Comparison of ENCODE assay signal across 8 cellular contexts in the genomic region with DNA sequence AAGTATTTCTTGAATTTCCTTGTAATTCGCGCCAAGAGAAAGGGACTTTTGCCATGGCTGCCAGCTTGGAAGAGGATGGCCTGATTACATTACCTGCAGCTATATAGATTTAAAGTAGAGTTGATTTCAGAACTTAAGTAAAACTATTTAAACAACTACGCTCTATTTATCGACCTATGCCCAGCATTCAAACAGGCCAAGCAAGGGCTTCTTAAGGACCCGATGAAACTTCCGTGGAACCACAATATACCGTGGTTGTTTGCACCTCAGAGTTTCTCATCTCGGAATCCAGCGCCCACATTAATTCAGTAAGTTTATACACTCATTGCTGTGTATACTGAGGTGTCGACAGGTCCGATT. TPM values are rescaled to one million over a fixed set of nuclear protein-coding genes. Genes with fewer than 3 reads are reported as not detected.
A peak's percentile ranks its signal among the peaks of the same experiment; 100 is the strongest.
DNase-seq lines count a peak whose midpoint lies in the region; ATAC-seq and TF ChIP-seq lines count a peak whose summit lies in the region.

No MANE protein-coding gene starts in this region.

- intact Hi-C loops in activated B cell treated with CpG ODN at 0.5 μM for 24 hours (cut with micrococcal nuclease) = no loop called here

- H3K27ac ChIP-seq in gastroesophageal sphincter = peak overlapping the region; percentile 57 to 90 (median 84)

- no peak for TF ChIP-seq POLR2A in gastroesophageal sphincter (IDR thresholded peaks at IDR 0.05)

- no peak overlapping the region for H3K27ac Mint-ChIP-seq in activated B cell treated with CpG ODN at 0.5 μM for 24 hours

- peak; percentile 20 for DNase-seq in H7
- no peak for DNase-seq in activated B cell treated with CpG ODN at 0.5 μM for 24 hours
- no peak for DNase-seq in skeletal muscle cell (ENCODE audit: low read depth)
- no peak for DNase-seq in NCI-H82 (lab: John Stamatoyannopoulos, UW)
- DNase-seq in anterior cingulate cortex (lab: John Stamatoyannopoulos, UW) = no peak
- DNase-seq in activated CD4-positive, alpha-beta T cell treated with anti-CD3 and anti-CD28 coated beads, Interleukin-2, amount 50 U/mL, for 1 hour = no peak

- H3K27me3 ChIP-seq in H7 (ENCODE audit: control insufficient read depth, insufficient read depth, low read length) = peaks cover 11% of the 10 kb centered on the region
- H3K27me3 ChIP-seq in gastroesophageal sphincter = no peaks in the 10 kb centered on the region

- peak overlapping the region; percentile 68 for H3K4me3 ChIP-seq in H7 (ENCODE audit: insufficient read depth, low read depth, low read length)
- H3K4me3 ChIP-seq in gastroesophageal sphincter = peak overlapping the region; percentile 90 to 92
- peak overlapping the region; percentile 73 for H3K4me3 ChIP-seq in skeletal muscle cell (ENCODE audit: low read depth, low read length)

- H3K36me3 Mint-ChIP-seq in activated B cell treated with CpG ODN at 0.5 μM for 24 hours (ENCODE audit: low read depth) = no peaks in the 10 kb centered on the region

- POLR2A ChIA-PET in activated B cell treated with CpG ODN at 0.5 μM for 24 hours (lab: Charles Lee) = no interaction called here

- no peak for TF ChIP-seq CTCF in activated B cell treated with CpG ODN at 0.5 μM for 24 hours (IDR thresholded peaks at IDR 0.05)
- no peak for TF ChIP-seq CTCF in gastroesophageal sphincter (IDR thresholded peaks at IDR 0.05)

- no peaks in the 10 kb centered on the region for H3K9me3 ChIP-seq in gastroesophageal sphincter

- H3K9me3 Mint-ChIP-seq in activated B cell treated with CpG ODN at 0.5 μM for 24 hours = no peaks in the 10 kb centered on the region

- peaks cover 0 to 22% (median 0%) of the 10 kb centered on the region in 3 donors for H3K4me1 ChIP-seq in gastroesophageal sphincter

- H3K4me3 Mint-ChIP-seq in activated B cell treated with CpG ODN at 0.5 μM for 24 hours = peak overlapping the region; percentile 61

- CTCF ChIA-PET in activated B cell treated with CpG ODN at 0.5 μM for 24 hours (lab: Charles Lee) = no interaction called here

- no peaks in the 10 kb centered on the region for H3K36me3 ChIP-seq in H7 (replicated peaks; ENCODE audit: control insufficient read depth, insufficient read depth, low read length)
- H3K36me3 ChIP-seq in gastroesophageal sphincter = no peaks in the 10 kb centered on the region

- ATAC-seq in activated B cell treated with CpG ODN at 0.5 μM for 24 hours (ENCODE audit: low read depth) (no peak), gastroesophageal sphincter (no peak), HG03442 (IDR thresholded peaks at IDR 0.05; ENCODE audit: unreplicated experiment) (no peak)

- H3K4me1 Mint-ChIP-seq in activated B cell treated with CpG ODN at 0.5 μM for 24 hours = peaks cover 11% of the 10 kb centered on the region

- TF ChIP-seq EP300 in gastroesophageal sphincter (IDR thresholded peaks at IDR 0.05) = no peak

- WGBS in gastroesophageal sphincter (ENCODE audit: low coverage in 1 of 2), 2 donors = 57 to 59% methylated on average over 9 to 10 of the region's 11 CpGs

- peaks cover 51% of the 10 kb centered on the region for H3K27me3 Mint-ChIP-seq in activated B cell treated with CpG ODN at 0.5 μM for 24 hours

RNA-seq across cellular contexts. Expression of a gene that starts 0.5 kb away (rescaled TPM):
- total RNA-seq in H7 (2014; rRNA removed; shearing (Covaris generic)) = 38.5 and 47.9 TPM in 2 replicates
- 1.3 and 2.5 TPM in 2 replicates for total RNA-seq in activated B cell treated with CpG ODN at 0.5 μM for 24 hours
- total RNA-seq in gastroesophageal sphincter = 10 to 100 TPM; 19.8 to 28.8 (median 23.6) TPM

RNA-seq across cellular contexts. Expression of a gene that starts 35.0 kb away (rescaled TPM):
- 7.9 and 12.0 TPM in 2 replicates for total RNA-seq in H7 (2014; rRNA removed; shearing (Covaris generic))
- total RNA-seq in activated B cell treated with CpG ODN at 0.5 μM for 24 hours (11.7 and 12.6 TPM in 2 replicates), gastroesophageal sphincter (10 to 100 TPM; 17.7 to 39.7 (median 26.6) TPM)
